Comparison of ENCODE assay signal across 8 cellular contexts in the genomic region with DNA sequence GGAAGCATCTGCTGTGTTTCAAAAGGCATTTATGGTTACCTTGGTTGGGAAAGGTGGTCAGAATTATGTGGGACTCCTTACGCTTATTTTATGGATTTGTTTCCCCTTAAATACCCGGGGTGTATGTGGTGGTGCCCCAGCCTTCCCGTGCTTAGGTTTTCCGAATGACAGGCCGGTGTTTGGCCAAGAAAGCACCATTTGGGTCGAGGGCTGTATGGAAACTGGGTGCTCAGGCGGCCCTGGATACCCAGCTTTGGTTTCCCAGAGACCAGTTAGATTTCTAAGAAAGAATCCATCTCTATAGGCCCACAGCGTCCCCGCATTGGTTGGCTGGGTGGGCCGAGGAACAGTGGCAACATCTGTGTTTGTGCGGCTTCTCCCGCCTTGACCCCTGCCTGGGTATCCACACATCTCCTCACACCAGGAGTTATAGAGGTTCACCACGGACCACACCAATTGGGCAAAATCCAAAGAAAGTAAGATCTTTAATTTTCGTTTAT. TPM values are rescaled to one million over a fixed set of nuclear protein-coding genes. Genes with fewer than 3 reads are reported as not detected.
DNase-seq lines count a peak whose midpoint lies in the region; TF ChIP-seq lines count a peak whose summit lies in the region.

No MANE protein-coding gene starts in this region.

- no peak for DNase-seq in CD4-positive, alpha-beta memory T cell
- no peak for DNase-seq in RWPE1 (ENCODE audit: low spot score)
- no peak for DNase-seq in fibroblast of pulmonary artery (ENCODE audit: low read depth)
- DNase-seq in NCI-H2107 (lab: John Stamatoyannopoulos, UW): no peak
- DNase-seq in Karpas-422: no peak
- DNase-seq in activated naive CD4-positive, alpha-beta T cell (lab: John Stamatoyannopoulos, UW): no peak
- DNase-seq in NOMO-1 treated with DMSO at 0.1 percent for 48 hours (lab: John Stamatoyannopoulos, UW; ENCODE audit: unreplicated experiment): no peak

- H2AFZ ChIP-seq in parathyroid adenoma: peak overlapping the region; percentile 79
- H2AFZ ChIP-seq in Karpas-422 (ENCODE audit: low read length): no peak overlapping the region

- POLR2A ChIA-PET in CD4-positive, alpha-beta memory T cell (lab: Charles Lee; ENCODE audit: partially characterized antibody): no interaction called here
- POLR2A ChIA-PET in RWPE1 (lab: Yijun Ruan, JAX; ENCODE audit: low non-redundant PET): no interaction called here

- peaks cover 3 to 12% (median 3%) of the 10 kb centered on the region in 4 donors for H3K4me1 Mint-ChIP-seq in CD4-positive, alpha-beta memory T cell

- intact Hi-C loops in CD4-positive, alpha-beta memory T cell (cut with micrococcal nuclease): no loop called here

- H3K9me2 ChIP-seq in Karpas-422 (replicated peaks; ENCODE audit: insufficient read depth, low read length): no peaks in the 10 kb centered on the region

- H3K9me3 ChIP-seq in CD4-positive, alpha-beta memory T cell (ENCODE audit: control insufficient read depth in 1 of 2, low read length in 2 of 2): no peaks in the 10 kb centered on the region
- no peaks in the 10 kb centered on the region for H3K9me3 ChIP-seq in parathyroid adenoma (ENCODE audit: control insufficient read depth, low read length)
- H3K9me3 ChIP-seq in Karpas-422 (ENCODE audit: low read length): no peaks in the 10 kb centered on the region

- H3K4me3 Mint-ChIP-seq in CD4-positive, alpha-beta memory T cell: peak overlapping the region in 7 of 8 donors; percentile 17 to 63 (median 54)

- H3K9ac ChIP-seq in parathyroid adenoma (no peak overlapping the region), Karpas-422 (ENCODE audit: low read length) (no peak overlapping the region)

- H3K27me3 Mint-ChIP-seq in CD4-positive, alpha-beta memory T cell: peaks cover 32 to 34% of the 10 kb centered on the region in 2 donors

- CTCF ChIA-PET in CD4-positive, alpha-beta memory T cell (lab: Charles Lee; ENCODE audit: partially characterized antibody): interaction anchor here (0.6 kb wide), 1 partner anchor 19 kb away, joined by 4 read pairs; no protein-coding TSS in a partner anchor
- CTCF ChIA-PET in RWPE1 (lab: Yijun Ruan, JAX): interaction anchor here (0.6 to 1.2 kb wide), 3 partner anchors 36 to 166 kb away, joined by 3 to 6 read pairs (median 5); no protein-coding TSS in a partner anchor

- H4K20me1 ChIP-seq in Karpas-422 (ENCODE audit: insufficient read depth, low read depth, low read length): no peaks in the 10 kb centered on the region

- no peaks in the 10 kb centered on the region for H3K36me3 Mint-ChIP-seq in CD4-positive, alpha-beta memory T cell

- H3K79me2 ChIP-seq in parathyroid adenoma (no peaks in the 10 kb centered on the region), Karpas-422 (ENCODE audit: low read length) (no peaks in the 10 kb centered on the region)

- H3K4me3 ChIP-seq in CD4-positive, alpha-beta memory T cell (ENCODE audit: low read length in 2 of 2): no peak overlapping the region
- H3K4me3 ChIP-seq in fibroblast of pulmonary artery (replicated peaks; ENCODE audit: low read depth, low read length): peak overlapping the region; percentile 76
- H3K4me3 ChIP-seq in parathyroid adenoma (ENCODE audit: low read depth, low read length): no peak overlapping the region
- no peak overlapping the region for H3K4me3 ChIP-seq in Karpas-422 (ENCODE audit: low read length)

- H3K4me1 ChIP-seq in CD4-positive, alpha-beta memory T cell (ENCODE audit: insufficient read depth, low read length): peaks cover 5% of the 10 kb centered on the region
- peaks cover 3% of the 10 kb centered on the region for H3K4me1 ChIP-seq in parathyroid adenoma
- H3K4me1 ChIP-seq in Karpas-422 (ENCODE audit: low read length): no peaks in the 10 kb centered on the region

- H3K36me3 ChIP-seq in CD4-positive, alpha-beta memory T cell (ENCODE audit: insufficient read depth, low read length): no peaks in the 10 kb centered on the region
- H3K36me3 ChIP-seq in parathyroid adenoma (ENCODE audit: control insufficient read depth, insufficient read depth, low read length) (no peaks in the 10 kb centered on the region), Karpas-422 (ENCODE audit: insufficient read depth, low read length) (no peaks in the 10 kb centered on the region)

- no peaks in the 10 kb centered on the region for H3K9me3 Mint-ChIP-seq in CD4-positive, alpha-beta memory T cell

- no peak overlapping the region for H3K27ac Mint-ChIP-seq in CD4-positive, alpha-beta memory T cell

- H3K4me2 ChIP-seq in parathyroid adenoma (ENCODE audit: low read length) (peak overlapping the region; percentile 93), Karpas-422 (ENCODE audit: low read depth, low read length, poor library complexity, severe bottlenecking) (no peak overlapping the region)

- peaks cover 7% of the 10 kb centered on the region for H3K27me3 ChIP-seq in CD4-positive, alpha-beta memory T cell (ENCODE audit: insufficient read depth, low read length)
- no peaks in the 10 kb centered on the region for H3K27me3 ChIP-seq in parathyroid adenoma (ENCODE audit: control insufficient read depth, insufficient read depth, low read length)
- no peaks in the 10 kb centered on the region for H3K27me3 ChIP-seq in Karpas-422 (ENCODE audit: low read length)

- TF ChIP-seq CTCF in RWPE1 (conservative IDR thresholded peaks at IDR 0.05; ENCODE audit: low read depth) (no peak), fibroblast of pulmonary artery (IDR thresholded peaks at IDR 0.05; ENCODE audit: low read length, missing control alignments) (no peak), parathyroid adenoma (IDR thresholded peaks at IDR 0.05) (no peak)

- H3K27ac ChIP-seq in CD4-positive, alpha-beta memory T cell (ENCODE audit: low read depth, low read length): no peak overlapping the region
- peak overlapping the region; percentile 90 for H3K27ac ChIP-seq in RWPE1
- H3K27ac ChIP-seq in parathyroid adenoma: no peak overlapping the region
- H3K27ac ChIP-seq in Karpas-422 (ENCODE audit: low read length): no peak overlapping the region

RNA-seq across cellular contexts. Expression of a gene that starts 0.9 kb away (rescaled TPM):
- not detected for total RNA-seq in CD4-positive, alpha-beta memory T cell
- not detected for polyA plus RNA-seq in CD4-positive, alpha-beta memory T cell
- total RNA-seq in Karpas-422 (2014; rRNA removed; shearing (Covaris generic); ENCODE audit: low replicate concordance): not detected in 2 replicates
